In the genomic region with DNA sequence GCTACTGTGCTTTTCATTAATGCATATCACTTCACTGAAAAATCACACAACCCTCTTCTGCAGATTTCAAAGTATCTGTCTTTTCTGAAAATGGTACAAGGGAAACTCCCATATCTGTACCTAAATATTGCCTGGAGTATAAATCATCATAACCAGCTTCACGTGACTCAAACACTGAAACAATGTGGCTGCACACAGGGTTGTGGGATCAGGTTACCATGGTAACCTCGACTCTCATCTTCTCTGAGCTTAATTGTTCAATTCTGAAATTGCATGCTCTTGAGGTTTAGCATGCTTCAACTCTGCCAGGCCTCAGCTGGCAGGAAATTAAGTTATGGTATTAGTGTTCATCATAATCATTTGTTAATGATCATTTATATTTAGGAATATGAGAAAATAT, we compare ENCODE assay signal across 8 cellular contexts.
DNase-seq lines count a peak whose midpoint lies in the region; ATAC-seq and TF ChIP-seq lines count a peak whose summit lies in the region.

No MANE protein-coding gene starts in this region.

- DNase-seq in right atrium auricular region (ENCODE audit: low spot score) (peak; percentile 2), Right ventricle myocardium superior (no peak), gastrocnemius medialis (no peak), ecto neural progenitor cell (ENCODE audit: low spot score) (no peak), SIG-M5 treated with dmso at 0.1 percent for 504 hours (lab: John Stamatoyannopoulos, UW; ENCODE audit: unreplicated experiment) (no peak)
- DNase-seq in activated T-cell treated with anti-CD3 and anti-CD28 coated beads, Interleukin-2, amount 50 U/mL, for 4 hours, result no peak
- DNase-seq in stimulated activated CD8-positive, alpha-beta memory T cell treated with anti-CD3 and anti-CD28 coated beads, Interleukin-12 subunit alpha, Interleukin-12 subunit beta, amount 100 ng/mL, for 24 hours (ENCODE audit: extremely low read depth), result peak; percentile 5

- H3K27me3 ChIP-seq in right atrium auricular region (no peaks in the 10 kb centered on the region), gastrocnemius medialis (no peaks in the 10 kb centered on the region)

- H3K4me1 ChIP-seq in right atrium auricular region, result no peaks in the 10 kb centered on the region
- H3K4me1 ChIP-seq in gastrocnemius medialis, result no peaks in the 10 kb centered on the region

- intact Hi-C loops in Right ventricle myocardium superior (cut with DNase I), result no loop called here
- intact Hi-C loops in gastrocnemius medialis (cut with DNase I; ENCODE audit: low total_unique reads), result no loop called here

- H3K36me3 ChIP-seq in right atrium auricular region (no peaks in the 10 kb centered on the region), gastrocnemius medialis (no peaks in the 10 kb centered on the region)

- no peaks in the 10 kb centered on the region for H3K9me3 Mint-ChIP-seq in activated T-cell treated with anti-CD3 and anti-CD28 coated beads, Interleukin-2, amount 50 U/mL, for 4 hours

- ATAC-seq in Right ventricle myocardium superior (ENCODE audit: poor library complexity) (no peak), HG03469 (IDR thresholded peaks at IDR 0.05; ENCODE audit: unreplicated experiment) (peak; percentile 73), gastrocnemius medialis (no peak)
- ATAC-seq in activated T-cell treated with anti-CD3 and anti-CD28 coated beads, Interleukin-2, amount 50 U/mL, for 4 hours, result peak; percentile 94 to 95

- peaks cover 16% of the 10 kb centered on the region for H3K4me1 Mint-ChIP-seq in activated T-cell treated with anti-CD3 and anti-CD28 coated beads, Interleukin-2, amount 50 U/mL, for 4 hours (ENCODE audit: low read depth)

- no peaks in the 10 kb centered on the region for H3K9me3 ChIP-seq in right atrium auricular region
- H3K9me3 ChIP-seq in gastrocnemius medialis, result no peaks in the 10 kb centered on the region

- in situ Hi-C loops in gastrocnemius medialis (cut with MboI; ENCODE audit: low sequenced_read_pairs in 4 of 4), result no loop called here

- H3K4me3 Mint-ChIP-seq in activated T-cell treated with anti-CD3 and anti-CD28 coated beads, Interleukin-2, amount 50 U/mL, for 4 hours, result no peak overlapping the region

- TF ChIP-seq POLR2A in gastrocnemius medialis (IDR thresholded peaks at IDR 0.05), result no peak

- TF ChIP-seq CTCF in right atrium auricular region (IDR thresholded peaks at IDR 0.05) (no peak), gastrocnemius medialis (IDR thresholded peaks at IDR 0.05 in 4 of 5, conservative IDR thresholded peaks at IDR 0.05 in 1 of 5) (no peak)

- H3K36me3 Mint-ChIP-seq in activated T-cell treated with anti-CD3 and anti-CD28 coated beads, Interleukin-2, amount 50 U/mL, for 4 hours (ENCODE audit: insufficient read depth), result no peaks in the 10 kb centered on the region

- H3K4me3 ChIP-seq in right atrium auricular region (no peak overlapping the region), gastrocnemius medialis (no peak overlapping the region)

- H3K27ac ChIP-seq in right atrium auricular region, result no peak overlapping the region
- no peak overlapping the region for H3K27ac ChIP-seq in gastrocnemius medialis

- no peaks in the 10 kb centered on the region for H3K27me3 Mint-ChIP-seq in activated T-cell treated with anti-CD3 and anti-CD28 coated beads, Interleukin-2, amount 50 U/mL, for 4 hours (ENCODE audit: low read depth)

Comparison
In these comparisons a context has a peak if more than half of its experiments do, and no peak if none do; other contexts are left out.
1. DNase-seq: peak in right atrium auricular region (single experiment) and stimulated activated CD8-positive, alpha-beta memory T cell treated with anti-CD3 and anti-CD28 coated beads, Interleukin-12 subunit alpha, Interleukin-12 subunit beta, amount 100 ng/mL, for 24 hours (single experiment); none in Right ventricle myocardium superior (single experiment), activated T-cell treated with anti-CD3 and anti-CD28 coated beads, Interleukin-2, amount 50 U/mL, for 4 hours (single experiment), gastrocnemius medialis (0 of 2), ecto neural progenitor cell (single experiment) and SIG-M5 treated with dmso at 0.1 percent for 504 hours (single experiment).
2. ATAC-seq: peak in HG03469 (single experiment) and activated T-cell treated with anti-CD3 and anti-CD28 coated beads, Interleukin-2, amount 50 U/mL, for 4 hours (2 of 2); none in Right ventricle myocardium superior (single experiment) and gastrocnemius medialis (0 of 2).